In the genomic region with DNA sequence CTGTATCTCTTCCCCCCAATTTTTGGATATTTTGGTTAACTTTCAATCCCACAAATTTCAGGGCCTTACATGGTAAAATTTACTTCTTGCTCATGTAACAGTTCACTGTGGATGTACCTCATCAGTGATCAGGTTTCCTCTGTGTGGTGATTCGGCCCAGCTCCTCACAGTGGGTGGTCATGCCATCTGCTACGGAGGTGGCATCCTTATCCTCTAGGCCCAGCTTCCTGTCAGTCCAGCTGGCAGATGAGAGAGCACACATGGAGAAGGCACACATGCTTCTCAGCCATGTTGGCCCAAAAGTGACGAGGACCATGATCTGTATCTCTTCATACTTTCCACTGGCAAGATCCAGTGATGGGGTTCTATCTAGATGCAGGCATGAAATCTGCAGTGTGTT, we compare ENCODE assay signal across 17 cellular contexts. TPM values are rescaled to one million over a fixed set of nuclear protein-coding genes. Genes with fewer than 3 reads are reported as not detected.
DNase-seq lines count a peak whose midpoint lies in the region; TF ChIP-seq lines count a peak whose summit lies in the region.
"Had no signal": no experiment of that assay in that cellular context is flagged by ENCODE, and none has a peak within 500 bp of the region (broad histone marks: within the 10 kb centered on the region; RNA-seq: fewer than 3 reads in every experiment).

No MANE protein-coding gene starts in this region.

- no peak for TF ChIP-seq CTCF in mesothelial cell of epicardium (IDR thresholded peaks at IDR 0.05; ENCODE audit: unreplicated experiment)

- peaks cover 24% of the 10 kb centered on the region for H3K9me3 Mint-ChIP-seq in mesothelial cell of epicardium

- peak; percentile 53 for DNase-seq in Ammon's horn (ENCODE audit: low spot score)
- peak; percentile 55 for DNase-seq in COLO668 (lab: John Stamatoyannopoulos, UW; ENCODE audit: unreplicated experiment)
- peak; percentile 28 for DNase-seq in Jurkat, Clone E6-1 (ENCODE audit: low read depth, low spot score)
- DNase-seq in NCI-H69 (lab: John Stamatoyannopoulos, UW): peak; percentile 65
- DNase-seq in mesothelial cell of epicardium (ENCODE audit: low spot score in 2 of 2, unreplicated experiment in 2 of 2): no peak
- no peak for DNase-seq in HK-2 (ENCODE audit: unreplicated experiment)
- no peak for DNase-seq in NCI-H82 treated with DMSO at 0.1 percent for 48 hours (lab: John Stamatoyannopoulos, UW; ENCODE audit: unreplicated experiment)
- DNase-seq: CD8-positive, alpha-beta T cell; H9; HFFc6; MV-4-11; NCI-H1105 treated with DMSO at 0.1 percent for 48 hours; NCI-H2029 treated with DMSO at 0.1 percent for 48 hours; NCI-H510A treated with DMSO at 0.1 percent for 48 hours; SHP77 treated with DMSO at 0.1 percent for 48 hours had no signal

- H3K4me3 Mint-ChIP-seq in mesothelial cell of epicardium: no peak overlapping the region
- H3K4me3 Mint-ChIP-seq: CD8-positive, alpha-beta T cell; H9; HFFc6 had no signal

- H3K4me3 ChIP-seq in Jurkat, Clone E6-1 (ENCODE audit: low read length): no peak overlapping the region
- H3K4me3 ChIP-seq: SK-N-MC had no signal

- H3K27ac Mint-ChIP-seq in mesothelial cell of epicardium: no peak overlapping the region
- H3K27ac Mint-ChIP-seq: CD8-positive, alpha-beta T cell; H9; HFFc6 had no signal

- H3K4me1 Mint-ChIP-seq in mesothelial cell of epicardium: no peaks in the 10 kb centered on the region

- no peaks in the 10 kb centered on the region for H3K36me3 Mint-ChIP-seq in mesothelial cell of epicardium

- H3K27me3 Mint-ChIP-seq in mesothelial cell of epicardium (ENCODE audit: low read depth): peaks cover 6% of the 10 kb centered on the region

RNA-seq across cellular contexts. Expression of gene PCBP3, which starts 27.2 kb away (rescaled TPM):
- 6.4 TPM for polyA plus RNA-seq in Jurkat, Clone E6-1 (2012; ENCODE audit: insufficient read depth, insufficient read length)
- 5.0 to 5.4 TPM (median 5.1 TPM) in 3 replicates for total RNA-seq in mesothelial cell of epicardium
- total RNA-seq: HFFc6, HT-29 had no signal

Comparison
In these comparisons a context has a peak if more than half of its experiments do, and no peak if none do; other contexts are left out.
1. DNase-seq: peak in Ammon's horn (single experiment), COLO668 (single experiment), Jurkat, Clone E6-1 (single experiment) and NCI-H69 (single experiment); none in mesothelial cell of epicardium (0 of 2), HK-2 (single experiment) and NCI-H82 treated with DMSO at 0.1 percent for 48 hours (single experiment).